In the genomic region with DNA sequence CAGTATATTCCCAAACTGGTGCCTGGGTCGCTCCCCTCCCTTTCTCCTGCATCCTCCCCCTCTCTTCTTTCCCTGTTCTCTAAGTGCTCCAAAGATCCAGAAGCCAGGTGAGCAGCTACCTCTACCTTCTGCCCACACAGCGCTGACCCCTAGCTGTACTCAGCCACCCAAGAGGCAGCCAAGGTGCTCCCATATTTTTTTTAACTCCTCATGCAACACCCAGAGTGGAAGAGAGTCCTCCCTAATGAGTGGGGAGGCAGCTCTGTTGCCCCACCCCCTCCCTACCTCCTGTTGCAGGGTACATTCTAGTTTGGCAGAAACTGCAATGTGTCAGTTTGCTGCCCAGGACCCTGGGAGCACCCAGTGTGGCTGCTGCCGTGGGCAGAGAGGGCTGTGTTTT, we compare ENCODE assay signal across 17 cellular contexts. TPM values are rescaled to one million over a fixed set of nuclear protein-coding genes. Genes with fewer than 3 reads are reported as not detected.
DNase-seq lines count a peak whose midpoint lies in the region; ATAC-seq, FAIRE-seq and TF ChIP-seq lines count a peak whose summit lies in the region.
"Had no signal": no experiment of that assay in that cellular context is flagged by ENCODE, and none has a peak within 500 bp of the region (broad histone marks: within the 10 kb centered on the region; RNA-seq: fewer than 3 reads in every experiment).

No MANE protein-coding gene starts in this region.

- H3K27me3 Mint-ChIP-seq in nephron (ENCODE audit: low read depth) = no peaks in the 10 kb centered on the region

- FAIRE-seq in H1 (lab: Jason Lieb, UNC) = no peak
- FAIRE-seq: frontal cortex had no signal

- H4K91ac ChIP-seq in H1 (replicated peaks; ENCODE audit: insufficient read length, low read length) = no peak overlapping the region

- no peak overlapping the region for H3K4me2 ChIP-seq in H1 (ENCODE audit: insufficient read depth in 1 of 2, low read depth in 2 of 2, low read length in 2 of 2)

- H2BK120ac ChIP-seq in H1 (replicated peaks; ENCODE audit: low read depth, low read length) = no peak overlapping the region

- H3K18ac ChIP-seq in H1 (ENCODE audit: extremely low read depth, low read length) = no peak overlapping the region

- CTCF ChIA-PET in H1 (lab: Charles Lee; ENCODE audit: partially characterized antibody) = interaction anchor here (0.6 to 2.6 kb wide), 4 partner anchors 9 to 40 kb away, joined by 3 to 9 read pairs (median 4); partner anchors contain the start of genes RPL27A and TRIM66

- H4K5ac ChIP-seq in H1 (ENCODE audit: insufficient read length, low read depth, low read length) = no peak overlapping the region

- no peak overlapping the region for H2BK15ac ChIP-seq in H1 (ENCODE audit: low read length)

- no peak overlapping the region for H3K56ac ChIP-seq in H1 (replicated peaks; ENCODE audit: insufficient read length, low read depth, low read length)

- 84% methylated on average over 3 of the region's 3 CpGs; no CpG with 5 or more reads in 1 of the 2 experiments for WGBS in H1 (ENCODE audit: extremely low coverage in 1 of 2, insufficient coverage in 1 of 2, insufficient read length in 1 of 2, insufficient replicate concordance in 2 of 2, low coverage in 1 of 2, low lambda C conversion rate in 2 of 2, missing lambda C conversion rate in 1 of 2), 2 experiments
- WGBS in transverse colon (ENCODE audit: low coverage in 1 of 2), 2 donors = 80% methylated on average over 3 of the region's 3 CpGs; no CpG with 5 or more reads in 1 of the 2 donors

- intact Hi-C loops in transverse colon (cut with DNase I; ENCODE audit: low total_unique reads) = no loop called here

- no peak overlapping the region for H2AK5ac ChIP-seq in H1 (ENCODE audit: low read depth, low read length)

- no peak for TF ChIP-seq RAD21 in H1 (IDR thresholded peaks at IDR 0.05 in 1 of 2, conservative IDR thresholded peaks at IDR 0.05 in 1 of 2; ENCODE audit: low read depth in 2 of 2, low read length in 2 of 2)

- no peak overlapping the region; the same call in 1 of the 2 replicates for H4K8ac ChIP-seq in H1 (ENCODE audit: extremely low read depth, insufficient read depth, low read length)

- TF ChIP-seq EP300 in H1 (IDR thresholded peaks at IDR 0.05; ENCODE audit: borderline replicate concordance in 1 of 2, low read depth in 2 of 2, low read length in 2 of 2) (no peak), transverse colon (IDR thresholded peaks at IDR 0.05; ENCODE audit: low read depth) (no peak)

- no peak overlapping the region for H3K14ac ChIP-seq in H1 (ENCODE audit: insufficient read length)

- no peaks in the 10 kb centered on the region for H3K9me3 ChIP-seq in RWPE2 (ENCODE audit: severe bottlenecking)
- H3K9me3 ChIP-seq in H1 (ENCODE audit: insufficient read depth in 2 of 2, low read depth in 1 of 2, low read length in 1 of 2) = no peaks in the 10 kb centered on the region
- no peaks in the 10 kb centered on the region for H3K9me3 ChIP-seq in transverse colon
- H3K9me3 ChIP-seq: BE2C, body of pancreas had no signal

- no peaks in the 10 kb centered on the region for H3K79me2 ChIP-seq in H1 (ENCODE audit: control insufficient read depth in 1 of 2, insufficient read depth in 2 of 2, low read length in 2 of 2)
- H3K79me2 ChIP-seq: parathyroid adenoma had no signal

- peaks cover 91% of the 10 kb centered on the region for H3K4me1 Mint-ChIP-seq in nephron
- H3K4me1 Mint-ChIP-seq: immature natural killer cell had no signal

- H3K4me1 ChIP-seq in RWPE2 (ENCODE audit: insufficient read depth, poor library complexity, severe bottlenecking) (peaks cover 42% of the 10 kb centered on the region), H1 (replicated peaks in 1 of 4; ENCODE audit: control insufficient read depth in 3 of 4, insufficient read depth in 4 of 4, low read length in 3 of 4) (peaks cover 0 to 17% (median 11%) of the 10 kb centered on the region in 4 experiments; a peak in 4 of 7 replicates), transverse colon (peaks cover 48 to 80% (median 64%) of the 10 kb centered on the region in 4 donors)
- H3K4me1 ChIP-seq: BE2C, parathyroid adenoma had no signal

- H2BK20ac ChIP-seq in H1 (ENCODE audit: low read length) = no peak overlapping the region

- H3K27ac Mint-ChIP-seq in nephron = peak overlapping the region; percentile 88 to 97 (median 97)
- H3K27ac Mint-ChIP-seq: immature natural killer cell had no signal

- no peak overlapping the region for H3K4me3 Mint-ChIP-seq in nephron
- H3K4me3 Mint-ChIP-seq: immature natural killer cell had no signal

- H3K23me2 ChIP-seq in H1 (ENCODE audit: low read depth, low read length) = no peaks in the 10 kb centered on the region

- H3K9ac ChIP-seq in H1 (replicated peaks in 1 of 4; ENCODE audit: extremely low read depth in 1 of 4, low read depth in 3 of 4, low read length in 3 of 4) = no peak overlapping the region
- H3K9ac ChIP-seq: parathyroid adenoma had no signal

- H2BK5ac ChIP-seq in H1 (ENCODE audit: low read depth, low read length) = no peak overlapping the region

- TF ChIP-seq CTCF in RWPE2 (IDR thresholded peaks at IDR 0.05; ENCODE audit: poor library complexity, severe bottlenecking) = no peak
- TF ChIP-seq CTCF in H1 (IDR thresholded peaks at IDR 0.05; ENCODE audit: control extremely low read depth in 1 of 3, insufficient read depth in 1 of 3, low read depth in 1 of 3, low read length in 3 of 3) = no peak
- TF ChIP-seq CTCF in nephron (IDR thresholded peaks at IDR 0.05; ENCODE audit: unreplicated experiment in 3 of 3) = no peak
- TF ChIP-seq CTCF in transverse colon (IDR thresholded peaks at IDR 0.05) = no peak

- no peaks in the 10 kb centered on the region for H4K20me1 ChIP-seq in H1 (replicated peaks in 1 of 2; ENCODE audit: control insufficient read depth in 1 of 2, insufficient read depth in 2 of 2, low read length in 2 of 2)

- peaks cover 19% of the 10 kb centered on the region for H3K36me3 Mint-ChIP-seq in nephron (ENCODE audit: low read depth)
- H3K36me3 Mint-ChIP-seq: immature natural killer cell had no signal

- POLR2A ChIA-PET in H1 (lab: Charles Lee; ENCODE audit: partially characterized antibody) = interaction anchor here (0.6 to 3.3 kb wide), 5 partner anchors 9 to 571 kb away, joined by 4 to 8 read pairs (median 5); no protein-coding TSS in a partner anchor

- in situ Hi-C loops in transverse colon (cut with MboI; ENCODE audit: low pct_ligation_motif_present in 1 of 4, low pct_unique_long_range_greater_than_20kb in 1 of 4, low sequenced_read_pairs in 3 of 4) = no loop called here

- H3K4me3 ChIP-seq in RWPE2 (ENCODE audit: severe bottlenecking) (no peak overlapping the region), H1 (ENCODE audit: extremely low read depth in 1 of 4, insufficient read depth in 2 of 4, low read depth in 3 of 4, low read length in 4 of 4) (no peak overlapping the region), transverse colon (no peak overlapping the region)
- H3K4me3 ChIP-seq: body of pancreas had no signal

- no peaks in the 10 kb centered on the region for H3K9me3 Mint-ChIP-seq in nephron
- H3K9me3 Mint-ChIP-seq: immature natural killer cell had no signal

- H3K27ac ChIP-seq in RWPE2 (ENCODE audit: poor library complexity, severe bottlenecking) = peak overlapping the region; percentile 98
- no peak overlapping the region for H3K27ac ChIP-seq in H1 (ENCODE audit: low read depth, low read length)
- peak overlapping the region; percentile 81 to 93 (median 90) for H3K27ac ChIP-seq in transverse colon
- H3K27ac ChIP-seq: parathyroid adenoma had no signal

- no peaks in the 10 kb centered on the region for H3K79me1 ChIP-seq in H1 (ENCODE audit: low read depth, low read length)

- 0 out of 2 replicates have a peak overlapping the region, but pooled peaks have one; percentile 60 for H2BK12ac ChIP-seq in H1 (ENCODE audit: low read depth, low read length)

- TF ChIP-seq POLR2A in H1 (IDR thresholded peaks at IDR 0.05; ENCODE audit: control extremely low read depth in 1 of 2, low read depth in 2 of 2, low read length in 2 of 2) (no peak), transverse colon (IDR thresholded peaks at IDR 0.05) (no peak)

- no peak overlapping the region for H2AFZ ChIP-seq in H1 (ENCODE audit: low read length)
- H2AFZ ChIP-seq: parathyroid adenoma had no signal

- H3K27me3 ChIP-seq in RWPE2 (ENCODE audit: insufficient read depth, poor library complexity, severe bottlenecking) = no peaks in the 10 kb centered on the region
- no peaks in the 10 kb centered on the region for H3K27me3 ChIP-seq in H1 (replicated peaks in 1 of 4; ENCODE audit: control insufficient read depth in 3 of 4, extremely low read depth in 1 of 4, insufficient read depth in 3 of 4, low read length in 3 of 4)
- no peaks in the 10 kb centered on the region for H3K27me3 ChIP-seq in transverse colon
- H3K27me3 ChIP-seq: BE2C, body of pancreas had no signal

- DNase-seq in RWPE2 (ENCODE audit: low spot score) (no peak), H1 (ENCODE audit: low read depth in 1 of 2, low spot score in 2 of 2) (no peak), transverse colon (no peak), HuH-7 (ENCODE audit: low spot score) (no peak), NCI-H526 (lab: John Stamatoyannopoulos, UW) (no peak)
- DNase-seq: BE2C; body of pancreas; effector memory CD4-positive, alpha-beta T cell; immature natural killer cell; midbrain; NCI-H187; NCI-H524 treated with DMSO at 0.1 percent for 48 hours; OCI-M1 had no signal

- H3K23ac ChIP-seq in H1 (ENCODE audit: insufficient read length) = no peak overlapping the region

- peaks cover 21% of the 10 kb centered on the region for H3K36me3 ChIP-seq in RWPE2 (ENCODE audit: low read depth)
- H3K36me3 ChIP-seq in H1 (ENCODE audit: control insufficient read depth in 2 of 4, insufficient read depth in 4 of 4, low read length in 3 of 4) = no peaks in the 10 kb centered on the region; a peak in 1 of 8 replicates
- H3K36me3 ChIP-seq in transverse colon = no peaks in the 10 kb centered on the region
- H3K36me3 ChIP-seq: BE2C had no signal

- ATAC-seq in RWPE2 (ENCODE audit: low read depth) = no peak
- ATAC-seq in HG03469 (IDR thresholded peaks at IDR 0.05; ENCODE audit: unreplicated experiment) = no peak
- ATAC-seq: body of pancreas had no signal

- no peak overlapping the region for H3K4ac ChIP-seq in H1 (replicated peaks; ENCODE audit: insufficient read length, low read depth, low read length)

RNA-seq across cellular contexts. Expression of gene RPL27A, which starts 40.2 kb away (rescaled TPM):
- total RNA-seq in H1 (2021; fragmentation: NEBNext Ultra II Directional; extraction: Animal tissue kit (Norgen Biotek cat#: 25700)) = 1,756 and 1,761 TPM in 2 replicates
- 1,777 and 1,837 TPM in 2 replicates for polyA plus RNA-seq in H1 (2011; rRNA removed)
- 2,449 TPM for polyA plus RNA-seq in H1 (2011; cell fraction: cytosol; rRNA removed)
- 879 TPM for polyA plus RNA-seq in H1 (2011; cell fraction: nucleus; rRNA removed)
- 2,701 to 2,826 TPM (median 2,726 TPM) in 4 replicates for polyA plus RNA-seq in H1 (2012, experiment 1 of 2)
- 37,839 TPM for polyA plus RNA-seq in H1 (2012, experiment 2 of 2)
- 2,237 TPM for polyA plus RNA-seq in H1 (2013, experiment 1 of 2)
- 2,283 TPM for polyA plus RNA-seq in H1 (2013, experiment 2 of 2)
- polyA minus RNA-seq in H1 (2011; rRNA and poly(A)+ RNA removed) = 410 and 445 TPM in 2 replicates
- polyA minus RNA-seq in H1 (2011; cell fraction: cytosol; rRNA and poly(A)+ RNA removed) = 498 TPM
- polyA minus RNA-seq in H1 (2011; cell fraction: nucleus; rRNA and poly(A)+ RNA removed) = 541 TPM
- total RNA-seq in transverse colon = 100 to 1,000 TPM; 462 to 843 (median 770) TPM

RNA-seq across cellular contexts. Expression of gene TRIM66, which starts 40.3 kb away (rescaled TPM):
- total RNA-seq in H1 (2021; fragmentation: NEBNext Ultra II Directional; extraction: Animal tissue kit (Norgen Biotek cat#: 25700)) = 3.0 and 3.1 TPM in 2 replicates
- 3.5 and 4.4 TPM in 2 replicates for polyA plus RNA-seq in H1 (2011; rRNA removed)
- 4.7 TPM for polyA plus RNA-seq in H1 (2011; cell fraction: cytosol; rRNA removed)
- 17.7 TPM for polyA plus RNA-seq in H1 (2011; cell fraction: nucleus; rRNA removed)
- polyA plus RNA-seq in H1 (2012, experiment 1 of 2) = 3.2 to 4.1 TPM (median 3.7 TPM) in 4 replicates
- polyA plus RNA-seq in H1 (2012, experiment 2 of 2) = 0.46 TPM
- 2.2 TPM for polyA plus RNA-seq in H1 (2013, experiment 1 of 2)
- polyA plus RNA-seq in H1 (2013, experiment 2 of 2) = 1.5 TPM
- 7.1 and 16.9 TPM in 2 replicates for polyA minus RNA-seq in H1 (2011; rRNA and poly(A)+ RNA removed)
- polyA minus RNA-seq in H1 (2011; cell fraction: cytosol; rRNA and poly(A)+ RNA removed) = 2.7 TPM
- 13.4 TPM for polyA minus RNA-seq in H1 (2011; cell fraction: nucleus; rRNA and poly(A)+ RNA removed)
- total RNA-seq in transverse colon = 10 to 100 TPM; 11.7 to 19.7 (median 14.3) TPM
